7 cellular contexts compared by ENCODE assay signal in genomic region chr4:4257705-4258104, GRCh38. TPM values are rescaled to one million over a fixed set of nuclear protein-coding genes. Genes with fewer than 3 reads are reported as not detected.
"Had no signal": no experiment of that assay in that cellular context is flagged by ENCODE, and none has a peak within 500 bp of the region (broad histone marks: within the 10 kb centered on the region; RNA-seq: fewer than 3 reads in every experiment).

No MANE protein-coding gene starts in this region.

RNA-seq across cellular contexts. Expression of gene OTOP1, which starts 31.0 kb away (rescaled TPM):
- total RNA-seq: GM23248, GM23338, H1, H4, H7, H9, HFFc6 had no signal
- polyA plus RNA-seq: GM23248, GM23338, H1 had no signal
